Comparison of ENCODE assay signal across 18 cellular contexts in genomic region chr16:56684256-56684925, GRCh38. TPM values are rescaled to one million over a fixed set of nuclear protein-coding genes. Genes with fewer than 3 reads are reported as not detected.
DNase-seq lines count a peak whose midpoint lies in the region; ATAC-seq, FAIRE-seq and TF ChIP-seq lines count a peak whose summit lies in the region.
"Had no signal": no experiment of that assay in that cellular context is flagged by ENCODE, and none has a peak within 500 bp of the region (broad histone marks: within the 10 kb centered on the region; RNA-seq: fewer than 3 reads in every experiment).

No MANE protein-coding gene starts in this region.

- no peaks in the 10 kb centered on the region for H3K27me3 ChIP-seq in keratinocyte (ENCODE audit: control insufficient read depth, extremely low read depth, insufficient read depth, low read length)
- H3K27me3 ChIP-seq in stomach: no peaks in the 10 kb centered on the region
- H3K27me3 ChIP-seq: adrenal gland had no signal

- H3K4me3 Mint-ChIP-seq in activated CD8-positive, alpha-beta memory T cell treated with anti-CD3 and anti-CD28 coated beads, Interleukin-2, amount 10 ng/mL, durations not matched to agents 7 days and 5 days: peak overlapping the region; percentile 89
- peak overlapping the region; percentile 94 for H3K4me3 Mint-ChIP-seq in activated T-helper 2 cell treated with anti-CD3 and anti-CD28 coated beads, Interferon-gamma antibody, Interleukin-2, Interleukin-4, amounts not matched to agents 10 μg/mL and 5 μg/mL and 100 μg/mL, durations not matched to agents 14 hours and 24 hours and 36 hours (ENCODE audit: low read depth)

- peaks cover 25% of the 10 kb centered on the region for H3K4me1 Mint-ChIP-seq in activated CD8-positive, alpha-beta memory T cell treated with anti-CD3 and anti-CD28 coated beads, Interleukin-2, amount 10 ng/mL, durations not matched to agents 7 days and 5 days
- peaks cover 24% of the 10 kb centered on the region for H3K4me1 Mint-ChIP-seq in activated T-helper 2 cell treated with anti-CD3 and anti-CD28 coated beads, Interferon-gamma antibody, Interleukin-2, Interleukin-4, amounts not matched to agents 10 μg/mL and 5 μg/mL and 100 μg/mL, durations not matched to agents 14 hours and 24 hours and 36 hours (ENCODE audit: low read depth)

- H3K27me3 Mint-ChIP-seq in activated CD8-positive, alpha-beta memory T cell treated with anti-CD3 and anti-CD28 coated beads, Interleukin-2, amount 10 ng/mL, durations not matched to agents 7 days and 5 days: peaks cover 2% of the 10 kb centered on the region
- peaks cover 3% of the 10 kb centered on the region for H3K27me3 Mint-ChIP-seq in activated T-helper 2 cell treated with anti-CD3 and anti-CD28 coated beads, Interferon-gamma antibody, Interleukin-2, Interleukin-4, amounts not matched to agents 10 μg/mL and 5 μg/mL and 100 μg/mL, durations not matched to agents 14 hours and 24 hours and 36 hours (ENCODE audit: low read depth)

- H3K27ac ChIP-seq in keratinocyte (ENCODE audit: control insufficient read depth, insufficient read depth, low read length) (no peak overlapping the region), stomach (peak overlapping the region in 4 of 5 donors; percentile 83 to 86 (median 86))

- peaks cover 1% of the 10 kb centered on the region for H3K36me3 Mint-ChIP-seq in activated CD8-positive, alpha-beta memory T cell treated with anti-CD3 and anti-CD28 coated beads, Interleukin-2, amount 10 ng/mL, durations not matched to agents 7 days and 5 days
- H3K36me3 Mint-ChIP-seq in activated T-helper 2 cell treated with anti-CD3 and anti-CD28 coated beads, Interferon-gamma antibody, Interleukin-2, Interleukin-4, amounts not matched to agents 10 μg/mL and 5 μg/mL and 100 μg/mL, durations not matched to agents 14 hours and 24 hours and 36 hours (ENCODE audit: low read depth): peaks cover 4% of the 10 kb centered on the region

- H3K4me2 ChIP-seq in keratinocyte (ENCODE audit: control insufficient read depth, extremely low read depth, insufficient read depth, low read depth, low read length): peak overlapping the region; percentile 100

- H3K27ac Mint-ChIP-seq in activated CD8-positive, alpha-beta memory T cell treated with anti-CD3 and anti-CD28 coated beads, Interleukin-2, amount 10 ng/mL, durations not matched to agents 7 days and 5 days: no peak overlapping the region
- no peak overlapping the region for H3K27ac Mint-ChIP-seq in activated T-helper 2 cell treated with anti-CD3 and anti-CD28 coated beads, Interferon-gamma antibody, Interleukin-2, Interleukin-4, amounts not matched to agents 10 μg/mL and 5 μg/mL and 100 μg/mL, durations not matched to agents 14 hours and 24 hours and 36 hours
- H3K27ac Mint-ChIP-seq: H9 had no signal

- no peak overlapping the region for H3K4me3 ChIP-seq in keratinocyte (ENCODE audit: control insufficient read depth in 2 of 3, extremely low read depth in 1 of 3, insufficient read depth in 2 of 3, low read depth in 1 of 3, low read length in 3 of 3)
- peak overlapping the region; percentile 56 to 69 (median 61) for H3K4me3 ChIP-seq in stomach
- H3K4me3 ChIP-seq: mucosa of descending colon had no signal

- no peak for TF ChIP-seq POLR2A in stomach (IDR thresholded peaks at IDR 0.05)

- DNase-seq in activated CD8-positive, alpha-beta memory T cell treated with anti-CD3 and anti-CD28 coated beads, Interleukin-2, amount 10 ng/mL, durations not matched to agents 7 days and 5 days: no peak
- no peak for DNase-seq in activated CD8-positive, alpha-beta memory T cell treated with anti-CD3 and anti-CD28 coated beads for 24 hours
- DNase-seq in activated T-helper 2 cell treated with anti-CD3 and anti-CD28 coated beads, Interferon-gamma antibody, Interleukin-2, Interleukin-4, amounts not matched to agents 10 μg/mL and 5 μg/mL and 100 μg/mL, durations not matched to agents 14 hours and 24 hours and 36 hours (ENCODE audit: low spot score): no peak
- DNase-seq in keratinocyte (ENCODE audit: low read depth, low spot score) (no peak), stomach (no peak), RKO (ENCODE audit: low spot score) (no peak)
- DNase-seq: activated CD4-positive, alpha-beta T cell treated with anti-CD3 and anti-CD28 coated beads for 48 hours; adrenal gland; effector CD8-positive, alpha-beta T cell; H9; IMR-90; mucosa of descending colon; NCI-H748 treated with DMSO at 0.1 percent for 48 hours had no signal

- CTCF ChIA-PET in activated CD8-positive, alpha-beta memory T cell treated with anti-CD3 and anti-CD28 coated beads, Interleukin-2, amount 10 ng/mL, durations not matched to agents 7 days and 5 days (lab: Charles Lee): interaction anchor here (1.3 to 3.9 kb wide), 5 partner anchors 8 to 108 kb away, joined by 3 to 30 read pairs (median 5); no protein-coding TSS in a partner anchor

- intact Hi-C loops in activated T-helper 2 cell treated with anti-CD3 and anti-CD28 coated beads, Interferon-gamma antibody, Interleukin-2, Interleukin-4, amounts not matched to agents 10 μg/mL and 5 μg/mL and 100 μg/mL, durations not matched to agents 14 hours and 24 hours and 36 hours (cut with micrococcal nuclease): loop anchor here (5.0 kb wide), 2 partner anchors 42 to 232 kb away; partner anchors contain the start of genes NUDT21 and OGFOD1
- intact Hi-C loops in stomach (cut with DNase I; ENCODE audit: low total_unique reads): no loop called here

- peaks cover 38% of the 10 kb centered on the region for H3K4me1 ChIP-seq in keratinocyte (ENCODE audit: control insufficient read depth, extremely low read depth, insufficient read depth, low read length)
- peaks cover 18 to 40% (median 35%) of the 10 kb centered on the region in 4 donors for H3K4me1 ChIP-seq in stomach

- WGBS in stomach, 5 donors: 45 to 71% (median 51%) methylated on average over 4 of the region's 4 CpGs

- FAIRE-seq in keratinocyte (lab: Jason Lieb, UNC): peak; percentile 44
- FAIRE-seq: urothelium cell line had no signal

- TF ChIP-seq CTCF in keratinocyte (optimal IDR thresholded peaks at IDR 0.05 in 1 of 3, IDR thresholded peaks at IDR 0.05 in 1 of 3, conservative IDR thresholded peaks at IDR 0.05 in 1 of 3; ENCODE audit: extremely low read depth in 1 of 3, insufficient read depth in 2 of 3, low read length in 3 of 3): no peak
- no peak for TF ChIP-seq CTCF in stomach (IDR thresholded peaks at IDR 0.05)

- H3K9ac ChIP-seq in keratinocyte (ENCODE audit: control insufficient read depth, extremely low read depth, insufficient read depth, low read length): no peak overlapping the region

- H3K9me3 ChIP-seq in keratinocyte (ENCODE audit: control insufficient read depth, low read depth, low read length): peaks cover 1% of the 10 kb centered on the region
- H3K9me3 ChIP-seq in stomach: peaks cover 0 to 11% (median 0%) of the 10 kb centered on the region in 4 donors
- H3K9me3 ChIP-seq: adrenal gland, mucosa of descending colon had no signal

- no peak overlapping the region for H2AFZ ChIP-seq in keratinocyte (ENCODE audit: control insufficient read depth, low read length)

- ATAC-seq in activated CD8-positive, alpha-beta memory T cell treated with anti-CD3 and anti-CD28 coated beads, Interleukin-2, amount 10 ng/mL, durations not matched to agents 7 days and 5 days: no peak
- no peak for ATAC-seq in HG03442 (IDR thresholded peaks at IDR 0.05; ENCODE audit: unreplicated experiment)
- ATAC-seq in GM21717 (IDR thresholded peaks at IDR 0.05; ENCODE audit: unreplicated experiment): no peak
- ATAC-seq: mucosa of descending colon, sciatic nerve had no signal

- H3K36me3 ChIP-seq in keratinocyte (ENCODE audit: control insufficient read depth in 2 of 2, extremely low read depth in 1 of 2, insufficient read depth in 2 of 2, low read length in 2 of 2) (peaks cover 0 to 3% of the 10 kb centered on the region in 2 experiments), stomach (peaks cover 0 to 11% (median 0%) of the 10 kb centered on the region in 4 donors)
- H3K36me3 ChIP-seq: adrenal gland had no signal

- no peaks in the 10 kb centered on the region for H3K9me3 Mint-ChIP-seq in activated CD8-positive, alpha-beta memory T cell treated with anti-CD3 and anti-CD28 coated beads, Interleukin-2, amount 10 ng/mL, durations not matched to agents 7 days and 5 days (ENCODE audit: low read depth)
- H3K9me3 Mint-ChIP-seq in activated T-helper 2 cell treated with anti-CD3 and anti-CD28 coated beads, Interferon-gamma antibody, Interleukin-2, Interleukin-4, amounts not matched to agents 10 μg/mL and 5 μg/mL and 100 μg/mL, durations not matched to agents 14 hours and 24 hours and 36 hours: no peaks in the 10 kb centered on the region

- no peaks in the 10 kb centered on the region for H3K9me1 ChIP-seq in keratinocyte (ENCODE audit: control insufficient read depth, extremely low read depth, insufficient read depth, low read length)

- H3K79me2 ChIP-seq in keratinocyte (ENCODE audit: control insufficient read depth, insufficient read depth, low read length): peaks cover 4% of the 10 kb centered on the region

- no peaks in the 10 kb centered on the region for H4K20me1 ChIP-seq in keratinocyte (ENCODE audit: control insufficient read depth, extremely low read depth, insufficient read depth, low read length)

- dilution Hi-C loops in keratinocyte (cut with MboI; ENCODE audit: extremely low pct_ligation_motif_present, low sequenced_read_pairs): no loop called here

- no peak for TF ChIP-seq EP300 in stomach (IDR thresholded peaks at IDR 0.05)

RNA-seq across cellular contexts. Expression of gene MT1X, which starts 2.1 kb away (rescaled TPM):
- total RNA-seq in activated CD8-positive, alpha-beta memory T cell treated with anti-CD3 and anti-CD28 coated beads, Interleukin-2, amount 10 ng/mL, durations not matched to agents 7 days and 5 days: 10 to 100 TPM; 34.2 to 39.5 TPM
- 58.2 and 62.3 TPM in 2 replicates for total RNA-seq in activated T-helper 2 cell treated with anti-CD3 and anti-CD28 coated beads, Interferon-gamma antibody, Interleukin-2, Interleukin-4, amounts not matched to agents 10 μg/mL and 5 μg/mL and 100 μg/mL, durations not matched to agents 14 hours and 24 hours and 36 hours
- 58.3 to 466 TPM (median 97.2 TPM) in 3 replicates for polyA plus RNA-seq in keratinocyte
- 15.7 TPM for polyA plus RNA-seq in keratinocyte (2011; ENCODE audit: low read depth)
- 193 and 269 TPM in 2 replicates for polyA plus RNA-seq in keratinocyte (2011; cell fraction: cytosol; rRNA removed)
- polyA plus RNA-seq in keratinocyte (2011; cell fraction: nucleus; rRNA removed): 90.9 and 130 TPM in 2 replicates
- polyA plus RNA-seq in keratinocyte (2012; ENCODE audit: low replicate concordance): 197 and 688 TPM in 2 replicates
- 240 to 733 TPM (median 286 TPM) in 3 replicates for polyA minus RNA-seq in keratinocyte
- polyA minus RNA-seq in keratinocyte (2011; cell fraction: cytosol; rRNA and poly(A)+ RNA removed): 355 TPM
- 54.5 and 55.9 TPM in 2 replicates for polyA minus RNA-seq in keratinocyte (2011; cell fraction: nucleus; rRNA and poly(A)+ RNA removed)
- 1,000 to 10,000 TPM in 1 of 5 donors, 100 to 1,000 TPM in 4; 261 to 1,065 (median 315) TPM for total RNA-seq in stomach
- polyA plus RNA-seq in stomach: 1,000 to 10,000 TPM in 2 of 3 donors, 100 to 1,000 TPM in 1; 760 to 1,982 (median 1,143) TPM

RNA-seq across cellular contexts. Expression of gene MT1H, which starts 14.8 kb away (rescaled TPM):
- not detected for total RNA-seq in activated CD8-positive, alpha-beta memory T cell treated with anti-CD3 and anti-CD28 coated beads, Interleukin-2, amount 10 ng/mL, durations not matched to agents 7 days and 5 days
- total RNA-seq in activated T-helper 2 cell treated with anti-CD3 and anti-CD28 coated beads, Interferon-gamma antibody, Interleukin-2, Interleukin-4, amounts not matched to agents 10 μg/mL and 5 μg/mL and 100 μg/mL, durations not matched to agents 14 hours and 24 hours and 36 hours: not detected in 2 replicates
- polyA plus RNA-seq in keratinocyte (0.79 to 4.0 TPM in 2 of 3 replicates, not detected in the other), stomach (100 to 1,000 TPM in 1 of 3 donors, 10 to 100 TPM in 2; 75.7 to 219 (median 80.0) TPM)
- polyA plus RNA-seq in keratinocyte (2011; ENCODE audit: low read depth): 1.3 TPM
- polyA plus RNA-seq in keratinocyte (2011; cell fraction: cytosol; rRNA removed): 2.4 and 3.7 TPM in 2 replicates
- 1.1 and 1.6 TPM in 2 replicates for polyA plus RNA-seq in keratinocyte (2011; cell fraction: nucleus; rRNA removed)
- polyA plus RNA-seq in keratinocyte (2012; ENCODE audit: low replicate concordance): 2.0 and 25.0 TPM in 2 replicates
- polyA minus RNA-seq in keratinocyte: 1.9 TPM in 1 of 3 replicates, not detected in the others
- polyA minus RNA-seq in keratinocyte (2011; cell fraction: cytosol; rRNA and poly(A)+ RNA removed): not detected
- not detected in 2 replicates for polyA minus RNA-seq in keratinocyte (2011; cell fraction: nucleus; rRNA and poly(A)+ RNA removed)
- 10 to 100 TPM in 1 of 5 donors, not detected in 4; 33.8 TPM for total RNA-seq in stomach
- total RNA-seq: IMR-90, sciatic nerve, SK-MEL-5 had no signal
- polyA plus RNA-seq: IMR-90 had no signal

RNA-seq across cellular contexts. Expression of gene MT1G, which starts 16.5 kb away (rescaled TPM):
- 1 to 10 TPM; 2.8 to 3.4 TPM for total RNA-seq in activated CD8-positive, alpha-beta memory T cell treated with anti-CD3 and anti-CD28 coated beads, Interleukin-2, amount 10 ng/mL, durations not matched to agents 7 days and 5 days
- total RNA-seq in activated T-helper 2 cell treated with anti-CD3 and anti-CD28 coated beads, Interferon-gamma antibody, Interleukin-2, Interleukin-4, amounts not matched to agents 10 μg/mL and 5 μg/mL and 100 μg/mL, durations not matched to agents 14 hours and 24 hours and 36 hours: 21.1 and 24.5 TPM in 2 replicates
- 8.4 to 21.5 TPM (median 9.8 TPM) in 3 replicates for polyA plus RNA-seq in keratinocyte
- 4.5 TPM for polyA plus RNA-seq in keratinocyte (2011; ENCODE audit: low read depth)
- polyA plus RNA-seq in keratinocyte (2011; cell fraction: cytosol; rRNA removed): 39.5 and 41.3 TPM in 2 replicates
- polyA plus RNA-seq in keratinocyte (2011; cell fraction: nucleus; rRNA removed): 11.6 and 23.5 TPM in 2 replicates
- 20.2 and 245 TPM in 2 replicates for polyA plus RNA-seq in keratinocyte (2012; ENCODE audit: low replicate concordance)
- 4.1 to 10.9 TPM (median 8.2 TPM) in 3 replicates for polyA minus RNA-seq in keratinocyte
- 8.8 TPM for polyA minus RNA-seq in keratinocyte (2011; cell fraction: cytosol; rRNA and poly(A)+ RNA removed)
- polyA minus RNA-seq in keratinocyte (2011; cell fraction: nucleus; rRNA and poly(A)+ RNA removed): 3.1 TPM in 1 of 2 replicates, not detected in the other
- 100 to 1,000 TPM in 3 of 5 donors, not detected in 2; 174 to 605 (median 300) TPM for total RNA-seq in stomach
- polyA plus RNA-seq in stomach: 1,000 to 10,000 TPM; 1,140 to 4,171 (median 1,738) TPM
- total RNA-seq: IMR-90, SK-MEL-5 had no signal

RNA-seq across cellular contexts. Expression of gene MT1F, which starts 26.6 kb away (rescaled TPM):
- total RNA-seq in activated CD8-positive, alpha-beta memory T cell treated with anti-CD3 and anti-CD28 coated beads, Interleukin-2, amount 10 ng/mL, durations not matched to agents 7 days and 5 days: 10 to 100 TPM; 11.4 to 20.6 TPM
- total RNA-seq in activated T-helper 2 cell treated with anti-CD3 and anti-CD28 coated beads, Interferon-gamma antibody, Interleukin-2, Interleukin-4, amounts not matched to agents 10 μg/mL and 5 μg/mL and 100 μg/mL, durations not matched to agents 14 hours and 24 hours and 36 hours: 6.4 and 8.0 TPM in 2 replicates
- polyA plus RNA-seq in keratinocyte: 1.5 to 4.1 TPM (median 2.3 TPM) in 3 replicates
- polyA plus RNA-seq in keratinocyte (2011; ENCODE audit: low read depth): not detected
- 1.7 and 3.3 TPM in 2 replicates for polyA plus RNA-seq in keratinocyte (2011; cell fraction: cytosol; rRNA removed)
- polyA plus RNA-seq in keratinocyte (2011; cell fraction: nucleus; rRNA removed): 0.90 and 1.1 TPM in 2 replicates
- polyA plus RNA-seq in keratinocyte (2012; ENCODE audit: low replicate concordance): 1.7 and 6.5 TPM in 2 replicates
- polyA minus RNA-seq in keratinocyte: 0.79 to 4.8 TPM (median 2.5 TPM) in 3 replicates
- 4.2 TPM for polyA minus RNA-seq in keratinocyte (2011; cell fraction: cytosol; rRNA and poly(A)+ RNA removed)
- 0.74 TPM in 1 of 2 replicates, not detected in the other for polyA minus RNA-seq in keratinocyte (2011; cell fraction: nucleus; rRNA and poly(A)+ RNA removed)
- total RNA-seq in stomach: 10 to 100 TPM in 2 of 5 donors, 1 to 10 TPM in 1, not detected in 2; 7.5 to 73.3 (median 13.3) TPM
- polyA plus RNA-seq in stomach: 100 to 1,000 TPM in 2 of 3 donors, 10 to 100 TPM in 1; 87.0 to 225 (median 161) TPM
- total RNA-seq: IMR-90, SK-MEL-5 had no signal

RNA-seq across cellular contexts. Expression of gene MT1B, which starts 32.7 kb away (rescaled TPM):
- not detected for total RNA-seq in activated CD8-positive, alpha-beta memory T cell treated with anti-CD3 and anti-CD28 coated beads, Interleukin-2, amount 10 ng/mL, durations not matched to agents 7 days and 5 days
- not detected in 2 replicates for total RNA-seq in activated T-helper 2 cell treated with anti-CD3 and anti-CD28 coated beads, Interferon-gamma antibody, Interleukin-2, Interleukin-4, amounts not matched to agents 10 μg/mL and 5 μg/mL and 100 μg/mL, durations not matched to agents 14 hours and 24 hours and 36 hours
- polyA plus RNA-seq in keratinocyte (not detected in 3 replicates), stomach (1 to 10 TPM in 1 of 3 donors, not detected in 2; 5.8 TPM)
- not detected for polyA plus RNA-seq in keratinocyte (2011; ENCODE audit: low read depth)
- polyA plus RNA-seq in keratinocyte (2011; cell fraction: cytosol; rRNA removed): not detected in 2 replicates
- not detected in 2 replicates for polyA plus RNA-seq in keratinocyte (2011; cell fraction: nucleus; rRNA removed)
- not detected in 2 replicates for polyA plus RNA-seq in keratinocyte (2012; ENCODE audit: low replicate concordance)
- not detected in 3 replicates for polyA minus RNA-seq in keratinocyte
- not detected for polyA minus RNA-seq in keratinocyte (2011; cell fraction: cytosol; rRNA and poly(A)+ RNA removed)
- not detected in 2 replicates for polyA minus RNA-seq in keratinocyte (2011; cell fraction: nucleus; rRNA and poly(A)+ RNA removed)
- total RNA-seq in stomach: not detected
- total RNA-seq: adrenal gland, H9, IMR-90, mucosa of descending colon, sciatic nerve, SK-MEL-5 had no signal
- polyA plus RNA-seq: adrenal gland, IMR-90 had no signal

Comparison
In these comparisons a context has a peak if more than half of its experiments do, and no peak if none do; other contexts are left out.
1. H3K4me3 ChIP-seq: peak in stomach (4 of 4); none in keratinocyte (0 of 3).